15 cellular contexts compared by ENCODE assay signal in the genomic region with DNA sequence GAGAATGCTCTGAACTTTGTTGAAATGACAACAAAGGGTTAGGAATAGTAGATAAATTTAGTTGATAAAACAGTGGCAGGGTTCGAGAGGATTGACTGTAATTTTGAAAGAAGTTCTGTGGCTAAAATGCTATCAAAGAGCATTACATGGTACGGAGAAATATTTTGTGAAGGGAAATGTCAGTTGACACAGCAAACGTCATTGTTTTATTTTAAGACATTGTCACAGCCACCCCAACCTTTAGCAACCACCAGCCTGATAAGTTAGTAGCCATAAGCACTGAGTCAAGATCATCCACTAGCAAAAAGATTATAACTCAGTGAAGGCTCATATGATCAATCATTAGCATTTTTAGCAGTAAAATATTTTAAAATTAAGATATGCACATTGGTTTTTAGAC. TPM values are rescaled to one million over a fixed set of nuclear protein-coding genes. Genes with fewer than 3 reads are reported as not detected.
"Had no signal": no experiment of that assay in that cellular context is flagged by ENCODE, and none has a peak within 500 bp of the region (broad histone marks: within the 10 kb centered on the region; RNA-seq: fewer than 3 reads in every experiment).

No MANE protein-coding gene starts in this region.

- H3K4me3 ChIP-seq: dorsolateral prefrontal cortex, pancreas had no signal

- ATAC-seq: pancreas; stimulated activated naive B cell treated with anti-CD40 and anti-IgM and Interleukin-4, amounts not matched to agents 10 μg/mL and 1 μg/mL and 100 μg/mL, for 72 hours had no signal

- DNase-seq: activated CD4-positive, alpha-beta T cell treated with anti-CD3 and anti-CD28 coated beads for 1 hour; activated CD4-positive, alpha-beta T cell treated with anti-CD3 and anti-CD28 coated beads, Interleukin-2, amount 50 U/mL, for 4 hours; activated naive CD4-positive, alpha-beta T cell treated with Interleukin-2 at 50 U/mL for 16 hours; activated T-cell treated with anti-CD3 and anti-CD28 coated beads for 4 hours; aorta; dorsolateral prefrontal cortex; endodermal cell; mammary epithelial cell; naive B cell; pancreas; stimulated activated CD4-positive, alpha-beta T cell treated with anti-CD3 and anti-CD28 coated beads, Interleukin-4, amount 100 ng/mL, for 1 hour; stimulated activated naive B cell treated with anti-CD40 and anti-IgM and Interleukin-4, amounts not matched to agents 10 μg/mL and 1 μg/mL and 100 μg/mL, for 72 hours; trophoblast cell had no signal

- H3K27ac Mint-ChIP-seq: endodermal cell; naive B cell; stimulated activated naive B cell treated with anti-CD40 and anti-IgM and Interleukin-4, amounts not matched to agents 10 μg/mL and 1 μg/mL and 100 μg/mL, for 72 hours had no signal

- H3K27me3 ChIP-seq: dorsolateral prefrontal cortex, pancreas had no signal

- H3K27ac ChIP-seq: dorsolateral prefrontal cortex, pancreas, VCaP had no signal

- H3K9me3 Mint-ChIP-seq: endodermal cell; stimulated activated naive B cell treated with anti-CD40 and anti-IgM and Interleukin-4, amounts not matched to agents 10 μg/mL and 1 μg/mL and 100 μg/mL, for 72 hours had no signal

- H3K4me3 Mint-ChIP-seq: endodermal cell; naive B cell; stimulated activated naive B cell treated with anti-CD40 and anti-IgM and Interleukin-4, amounts not matched to agents 10 μg/mL and 1 μg/mL and 100 μg/mL, for 72 hours had no signal

- H3K36me3 Mint-ChIP-seq: naive B cell; stimulated activated naive B cell treated with anti-CD40 and anti-IgM and Interleukin-4, amounts not matched to agents 10 μg/mL and 1 μg/mL and 100 μg/mL, for 72 hours had no signal

- H3K4me1 Mint-ChIP-seq: naive B cell; stimulated activated naive B cell treated with anti-CD40 and anti-IgM and Interleukin-4, amounts not matched to agents 10 μg/mL and 1 μg/mL and 100 μg/mL, for 72 hours had no signal

- H3K36me3 ChIP-seq: pancreas had no signal

- H3K9me3 ChIP-seq: pancreas had no signal

RNA-seq across cellular contexts. Expression of gene ST3GAL6, which starts 8.7 kb away (rescaled TPM):
- total RNA-seq: T-helper 1 cell treated with Interleukin-12 subunit alpha and Interleukin-12 subunit beta and Interleukin-4 antibody, amounts not matched to agents 30 ng/mL and 1 ng/mL, for 36 hours had no signal
